ENCODE assay signal across 26 cellular contexts in the genomic region with DNA sequence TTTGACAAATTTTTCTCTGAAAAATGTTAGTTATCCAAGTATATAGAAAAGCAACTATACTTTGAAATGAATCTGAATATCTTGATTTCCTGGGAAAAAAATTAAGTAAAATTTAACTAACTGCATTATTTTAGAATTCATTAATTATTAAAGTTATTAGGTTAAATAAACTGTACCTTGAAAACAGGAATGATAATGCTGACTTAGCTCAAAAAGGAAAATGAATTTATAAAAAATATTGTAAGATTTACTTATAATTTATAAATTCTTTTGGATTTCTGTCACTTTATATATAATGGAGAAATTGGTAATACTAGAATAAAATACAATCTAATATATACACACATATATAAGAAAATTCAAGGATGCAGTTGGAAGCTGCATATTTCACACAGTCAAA. TPM values are rescaled to one million over a fixed set of nuclear protein-coding genes. Genes with fewer than 3 reads are reported as not detected.
DNase-seq lines count a peak whose midpoint lies in the region; ATAC-seq, FAIRE-seq and TF ChIP-seq lines count a peak whose summit lies in the region.
"Had no signal": no experiment of that assay in that cellular context is flagged by ENCODE, and none has a peak within 500 bp of the region (broad histone marks: within the 10 kb centered on the region; RNA-seq: fewer than 3 reads in every experiment).

No MANE protein-coding gene starts in this region.

- no peak overlapping the region for H4K91ac ChIP-seq in IMR-90 (ENCODE audit: insufficient read depth, low read depth, low read length)

- DNase-seq in IMR-90 (no peak), frontal cortex (ENCODE audit: low spot score in 2 of 2) (no peak), small intestine (no peak), COLO668 (lab: John Stamatoyannopoulos, UW; ENCODE audit: unreplicated experiment) (no peak), HUDEP-2 (lab: John Stamatoyannopoulos, UW; ENCODE audit: unreplicated experiment in 76 of 76) (no peak)
- DNase-seq: 8988T; ACHN; BE2C; C1 segment of cervical spinal cord; Caco-2; CD4-positive, CD25-positive, alpha-beta regulatory T cell; CD8-positive, alpha-beta memory T cell; DMS153; DMS79; GF-D8; HFFc6; KG1 had no signal

- H3K4ac ChIP-seq in IMR-90 (ENCODE audit: low read depth, low read length): no peak overlapping the region

- no peak overlapping the region for H3K18ac ChIP-seq in IMR-90 (ENCODE audit: low read depth, low read length)

- no peak for TF ChIP-seq POLR2A in IMR-90 (IDR thresholded peaks at IDR 0.05; ENCODE audit: low read depth, low read length)

- H2BK15ac ChIP-seq in IMR-90 (ENCODE audit: low read depth, low read length): no peak overlapping the region

- H3K4me1 ChIP-seq in IMR-90 (ENCODE audit: control insufficient read depth, insufficient read depth, low read length): peaks cover 8% of the 10 kb centered on the region
- H3K4me1 ChIP-seq in small intestine (ENCODE audit: control insufficient read depth in 2 of 2, insufficient read depth in 1 of 2, low read depth in 1 of 2, low read length in 1 of 2): no peaks in the 10 kb centered on the region

- FAIRE-seq in A204.1 (lab: Jason Lieb, UNC) (peak; percentile 91), frontal cortex (lab: Jason Lieb, UNC) (peak; percentile 85), small intestine (lab: Jason Lieb, UNC) (peak; percentile 44)
- FAIRE-seq: D721Med had no signal

- H2BK20ac ChIP-seq in IMR-90 (ENCODE audit: low read depth, low read length): no peak overlapping the region

- no peak overlapping the region for H2BK120ac ChIP-seq in IMR-90 (ENCODE audit: low read depth, low read length)

- H3K9me1 ChIP-seq in IMR-90 (ENCODE audit: insufficient read depth, low read length): no peaks in the 10 kb centered on the region

- H3K79me1 ChIP-seq in IMR-90 (ENCODE audit: low read depth in 1 of 2, low read length in 2 of 2): no peaks in the 10 kb centered on the region

- H2BK5ac ChIP-seq in IMR-90 (ENCODE audit: low read depth, low read length, poor library complexity, severe bottlenecking): no peak overlapping the region

- H3K14ac ChIP-seq in IMR-90 (replicated peaks; ENCODE audit: low read depth, low read length): no peak overlapping the region

- H3K56ac ChIP-seq in IMR-90 (ENCODE audit: extremely low read depth, insufficient read depth, low read length): no peak overlapping the region

- no peak overlapping the region for H3K9ac ChIP-seq in IMR-90 (ENCODE audit: low read depth, low read length)

- H3K4me3 ChIP-seq in IMR-90 (ENCODE audit: insufficient read depth, low read depth, low read length) (no peak overlapping the region), small intestine (ENCODE audit: low read depth in 1 of 2, low read length in 2 of 2) (no peak overlapping the region)
- H3K4me3 ChIP-seq: GM23338 had no signal

- no TSS peak for BruUV-seq in IMR-90 (replicated peaks; lab: Mats Ljungman, UMichigan)

- no peaks in the 10 kb centered on the region for H3K27me3 ChIP-seq in IMR-90 (ENCODE audit: control insufficient read depth, insufficient read depth, low read length)
- H3K27me3 ChIP-seq in small intestine (ENCODE audit: control insufficient read depth in 2 of 2, insufficient read depth in 2 of 2, low read length in 2 of 2): no peaks in the 10 kb centered on the region
- H3K27me3 ChIP-seq: BE2C had no signal

- ATAC-seq in IMR-90 (ENCODE audit: low read depth) (no peak), HG02970 (IDR thresholded peaks at IDR 0.05; ENCODE audit: low FRiP score, unreplicated experiment) (no peak)
- ATAC-seq: GM23338, HCT116 had no signal

- no peak overlapping the region for H4K8ac ChIP-seq in IMR-90 (ENCODE audit: low read depth in 2 of 2, low read length in 2 of 2)

- no peaks in the 10 kb centered on the region for H3K36me3 ChIP-seq in IMR-90 (ENCODE audit: control insufficient read depth, insufficient read depth, low read length)
- no peaks in the 10 kb centered on the region for H3K36me3 ChIP-seq in small intestine (ENCODE audit: control insufficient read depth in 2 of 2, insufficient read depth in 2 of 2, low read length in 2 of 2)
- H3K36me3 ChIP-seq: BE2C had no signal

- H3K23ac ChIP-seq in IMR-90 (ENCODE audit: low read depth, low read length): no peak overlapping the region

- in situ Hi-C loops in IMR-90 (cut with MboI; ENCODE audit: low sequenced_read_pairs): loop anchor here (10.0 kb wide), 1 partner anchor 425 kb away; no protein-coding TSS in a partner anchor

- no peak overlapping the region for H2AFZ ChIP-seq in IMR-90 (replicated peaks; ENCODE audit: low read length, poor library complexity)
- H2AFZ ChIP-seq: GM23338 had no signal

- H2AK5ac ChIP-seq in IMR-90 (ENCODE audit: low read depth, low read length): no peak overlapping the region

- POLR2A ChIA-PET in IMR-90 (lab: Charles Lee; ENCODE audit: unreplicated experiment): no interaction called here

- H4K5ac ChIP-seq in IMR-90 (ENCODE audit: low read depth, low read length): no peak overlapping the region

- dilution Hi-C loops in IMR-90 (cut with HindIII; ENCODE audit: low sequenced_read_pairs, unreplicated experiment): no loop called here

- H4K20me1 ChIP-seq in IMR-90 (ENCODE audit: insufficient read depth, low read length): no peaks in the 10 kb centered on the region

- no peaks in the 10 kb centered on the region for H3K9me3 ChIP-seq in IMR-90 (ENCODE audit: control insufficient read depth, insufficient read depth, low read length)
- no peaks in the 10 kb centered on the region for H3K9me3 ChIP-seq in small intestine (ENCODE audit: control insufficient read depth, low read depth)
- H3K9me3 ChIP-seq: BE2C, Caco-2 had no signal

- H2AK9ac ChIP-seq in IMR-90 (replicated peaks; ENCODE audit: low read depth, low read length, poor library complexity): no peak overlapping the region

- TF ChIP-seq CTCF in IMR-90 (conservative IDR thresholded peaks at IDR 0.05; ENCODE audit: low read depth, low read length): no peak

- intact Hi-C loops in IMR-90 (cut with micrococcal nuclease): loop anchor here (5.0 kb wide), 1 partner anchor 407 kb away; no protein-coding TSS in a partner anchor

- CTCF ChIA-PET in IMR-90 (lab: Yijun Ruan, JAX): interaction anchor here (2.1 kb wide), 1 partner anchor 736 kb away, joined by 7 read pairs; no protein-coding TSS in a partner anchor

- no peak overlapping the region for H3K4me2 ChIP-seq in IMR-90 (ENCODE audit: low read depth, low read length)
- H3K4me2 ChIP-seq: GM23338 had no signal

- TF ChIP-seq RAD21 in IMR-90 (IDR thresholded peaks at IDR 0.05; ENCODE audit: low read length): no peak

- no peak overlapping the region for H3K27ac ChIP-seq in IMR-90 (ENCODE audit: insufficient read depth, low read length)
- H3K27ac ChIP-seq in small intestine (ENCODE audit: low read depth in 1 of 2, low read length in 1 of 2): no peak overlapping the region

TF ChIP-seq in IMR-90, 13 proteins besides CTCF, POLR2A, EP300 and RAD21:
- TF ChIP-seq, protein P1, sequence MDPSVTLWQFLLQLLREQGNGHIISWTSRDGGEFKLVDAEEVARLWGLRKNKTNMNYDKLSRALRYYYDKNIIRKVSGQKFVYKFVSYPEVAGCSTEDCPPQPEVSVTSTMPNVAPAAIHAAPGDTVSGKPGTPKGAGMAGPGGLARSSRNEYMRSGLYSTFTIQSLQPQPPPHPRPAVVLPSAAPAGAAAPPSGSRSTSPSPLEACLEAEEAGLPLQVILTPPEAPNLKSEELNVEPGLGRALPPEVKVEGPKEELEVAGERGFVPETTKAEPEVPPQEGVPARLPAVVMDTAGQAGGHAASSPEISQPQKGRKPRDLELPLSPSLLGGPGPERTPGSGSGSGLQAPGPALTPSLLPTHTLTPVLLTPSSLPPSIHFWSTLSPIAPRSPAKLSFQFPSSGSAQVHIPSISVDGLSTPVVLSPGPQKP (IDR thresholded peaks at IDR 0.05; ENCODE audit: borderline replicate concordance, low read depth, low read length): no peak
- TF ChIP-seq MAFK (IDR thresholded peaks at IDR 0.05; ENCODE audit: low read depth, low read length): peak; percentile 68
TF ChIP-seq in IMR-90: peak in this region for 1.

RNA-seq across cellular contexts. Expression of a gene that starts 36.1 kb away (rescaled TPM):
- total RNA-seq in IMR-90 (2012; rRNA removed): not detected in 2 replicates
- not detected in 2 replicates for polyA plus RNA-seq in IMR-90 (2012; rRNA removed)
- not detected in 2 replicates for polyA plus RNA-seq in IMR-90 (2012; cell fraction: cytosol; rRNA removed)
- polyA plus RNA-seq in IMR-90 (2012; cell fraction: nucleus; rRNA removed; ENCODE audit: low replicate concordance): 0.08 TPM in 1 of 2 replicates, not detected in the other
- 1.6 TPM for total RNA-seq in frontal cortex
- under 1 TPM in 2 of 3 donors, not detected in 1; 0.22 to 0.31 TPM for polyA plus RNA-seq in small intestine
- total RNA-seq: CD4-positive, CD25-positive, alpha-beta regulatory T cell; CD8-positive, alpha-beta memory T cell; Daoy; GM23338; H7; HFFc6; HT-29 had no signal
- polyA plus RNA-seq: CD4-positive, CD25-positive, alpha-beta regulatory T cell; CD8-positive, alpha-beta memory T cell; IgD-negative memory B cell had no signal
